In the genomic region with DNA sequence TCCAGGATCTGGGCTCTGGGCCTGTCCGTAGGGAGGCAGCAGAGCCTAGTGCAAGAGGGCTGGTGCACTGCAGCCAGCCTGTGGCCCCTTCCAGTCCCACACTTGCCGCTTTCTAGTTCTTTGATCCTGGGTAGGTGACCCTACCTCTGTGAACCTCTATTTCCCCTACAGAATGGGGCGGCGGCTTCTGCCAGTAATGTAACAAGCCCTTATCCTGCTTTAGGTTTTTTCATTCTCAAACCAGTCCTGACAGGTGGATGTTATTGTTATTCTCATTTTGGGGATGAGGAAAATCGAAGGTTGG, we compare ENCODE assay signal across 8 cellular contexts. TPM values are rescaled to one million over a fixed set of nuclear protein-coding genes. Genes with fewer than 3 reads are reported as not detected.
DNase-seq lines count a peak whose midpoint lies in the region; ATAC-seq lines count a peak whose summit lies in the region.

No MANE protein-coding gene starts in this region.

- peak in 1 of 5 donors; percentile 42 for DNase-seq in CD4-positive, alpha-beta memory T cell
- no peak for DNase-seq in stimulated activated naive CD8-positive, alpha-beta T cell treated with anti-CD3 and anti-CD28 coated beads, Interleukin-15, amount 100 ng/mL, for 72 hours
- no peak for DNase-seq in RPMI8226

- POLR2A ChIA-PET in CD4-positive, alpha-beta memory T cell (lab: Charles Lee; ENCODE audit: partially characterized antibody): interaction anchor here (1.0 to 3.7 kb wide), 5 partner anchors 9 to 518 kb away, joined by 3 to 22 read pairs (median 13); partner anchors contain the start of genes ECI1, MAPK8IP3, MLST8 and NHERF2

- CTCF ChIA-PET in CD4-positive, alpha-beta memory T cell (lab: Charles Lee; ENCODE audit: partially characterized antibody): no interaction called here

- no peaks in the 10 kb centered on the region for H3K27me3 ChIP-seq in CD4-positive, alpha-beta memory T cell (ENCODE audit: insufficient read depth, low read length)
- H3K27me3 ChIP-seq in iPS-18a (ENCODE audit: control insufficient read depth, insufficient read depth, low read length): no peaks in the 10 kb centered on the region

- peaks cover 14% of the 10 kb centered on the region for H3K4me1 ChIP-seq in CD4-positive, alpha-beta memory T cell (ENCODE audit: insufficient read depth, low read length)
- no peaks in the 10 kb centered on the region for H3K4me1 ChIP-seq in iPS-18a (ENCODE audit: control insufficient read depth, low read depth, low read length)

- H3K4me1 Mint-ChIP-seq in CD4-positive, alpha-beta memory T cell: peaks cover 7 to 27% (median 19%) of the 10 kb centered on the region in 4 donors
- H3K4me1 Mint-ChIP-seq in activated T-helper 17 cell treated with anti-CD3 and anti-CD28 coated beads, Interleukin-2, amount 50 U/mL, for 72 hours: no peaks in the 10 kb centered on the region
- H3K4me1 Mint-ChIP-seq in stimulated activated naive CD8-positive, alpha-beta T cell treated with anti-CD3 and anti-CD28 coated beads, Interleukin-15, amount 100 ng/mL, for 72 hours: peaks cover 29% of the 10 kb centered on the region

- H3K27me3 Mint-ChIP-seq in CD4-positive, alpha-beta memory T cell: no peaks in the 10 kb centered on the region
- H3K27me3 Mint-ChIP-seq in activated T-helper 17 cell treated with anti-CD3 and anti-CD28 coated beads, Interleukin-2, amount 50 U/mL, for 72 hours: no peaks in the 10 kb centered on the region
- H3K27me3 Mint-ChIP-seq in stimulated activated naive CD8-positive, alpha-beta T cell treated with anti-CD3 and anti-CD28 coated beads, Interleukin-15, amount 100 ng/mL, for 72 hours: no peaks in the 10 kb centered on the region

- intact Hi-C loops in CD4-positive, alpha-beta memory T cell (cut with micrococcal nuclease): no loop called here

- H3K9me3 Mint-ChIP-seq in CD4-positive, alpha-beta memory T cell: no peaks in the 10 kb centered on the region
- H3K9me3 Mint-ChIP-seq in activated T-helper 17 cell treated with anti-CD3 and anti-CD28 coated beads, Interleukin-2, amount 50 U/mL, for 72 hours: no peaks in the 10 kb centered on the region
- H3K9me3 Mint-ChIP-seq in stimulated activated naive CD8-positive, alpha-beta T cell treated with anti-CD3 and anti-CD28 coated beads, Interleukin-15, amount 100 ng/mL, for 72 hours: no peaks in the 10 kb centered on the region

- ATAC-seq in HG02588 (IDR thresholded peaks at IDR 0.05; ENCODE audit: unreplicated experiment) (peak; percentile 12), HG03378 (IDR thresholded peaks at IDR 0.05; ENCODE audit: unreplicated experiment) (no peak), GM19452 (IDR thresholded peaks at IDR 0.05; ENCODE audit: unreplicated experiment) (no peak)
- no peak for ATAC-seq in activated T-helper 17 cell treated with anti-CD3 and anti-CD28 coated beads, Interleukin-2, amount 50 U/mL, for 72 hours (replicated peaks)
- ATAC-seq in stimulated activated naive CD8-positive, alpha-beta T cell treated with anti-CD3 and anti-CD28 coated beads, Interleukin-15, amount 100 ng/mL, for 72 hours: no peak

- H3K36me3 Mint-ChIP-seq in CD4-positive, alpha-beta memory T cell: peaks cover 4 to 10% of the 10 kb centered on the region in 2 donors
- H3K36me3 Mint-ChIP-seq in activated T-helper 17 cell treated with anti-CD3 and anti-CD28 coated beads, Interleukin-2, amount 50 U/mL, for 72 hours (ENCODE audit: low read depth): peaks cover 8% of the 10 kb centered on the region

- H3K9me3 ChIP-seq in CD4-positive, alpha-beta memory T cell (ENCODE audit: control insufficient read depth in 1 of 2, low read length in 2 of 2): no peaks in the 10 kb centered on the region
- no peaks in the 10 kb centered on the region for H3K9me3 ChIP-seq in iPS-18a (ENCODE audit: control insufficient read depth, low read depth, low read length)

- peaks cover 14% of the 10 kb centered on the region for H3K36me3 ChIP-seq in CD4-positive, alpha-beta memory T cell (ENCODE audit: insufficient read depth, low read length)
- peaks cover 7% of the 10 kb centered on the region for H3K36me3 ChIP-seq in iPS-18a (ENCODE audit: control insufficient read depth, low read depth, low read length)

- H3K27ac ChIP-seq in CD4-positive, alpha-beta memory T cell (ENCODE audit: low read depth, low read length): peak overlapping the region; percentile 90
- peak overlapping the region; percentile 52 for H3K27ac ChIP-seq in iPS-18a (ENCODE audit: low read length)

- peak overlapping the region; percentile 85 for H3K9ac ChIP-seq in iPS-18a (ENCODE audit: low read length)

- peak overlapping the region; percentile 81 to 84 for H3K4me3 ChIP-seq in CD4-positive, alpha-beta memory T cell (ENCODE audit: low read length in 2 of 2)
- H3K4me3 ChIP-seq in iPS-18a (ENCODE audit: low read length): peak overlapping the region; percentile 73

- H3K27ac Mint-ChIP-seq in CD4-positive, alpha-beta memory T cell: peak overlapping the region in 6 of 7 donors; percentile 68 to 85 (median 80)
- H3K27ac Mint-ChIP-seq in activated T-helper 17 cell treated with anti-CD3 and anti-CD28 coated beads, Interleukin-2, amount 50 U/mL, for 72 hours: peak overlapping the region; percentile 78
- H3K27ac Mint-ChIP-seq in stimulated activated naive CD8-positive, alpha-beta T cell treated with anti-CD3 and anti-CD28 coated beads, Interleukin-15, amount 100 ng/mL, for 72 hours: peak overlapping the region; percentile 81 to 95

- H3K4me3 Mint-ChIP-seq in CD4-positive, alpha-beta memory T cell: peak overlapping the region; percentile 77 to 91 (median 82)
- peak overlapping the region; percentile 80 for H3K4me3 Mint-ChIP-seq in activated T-helper 17 cell treated with anti-CD3 and anti-CD28 coated beads, Interleukin-2, amount 50 U/mL, for 72 hours
- H3K4me3 Mint-ChIP-seq in stimulated activated naive CD8-positive, alpha-beta T cell treated with anti-CD3 and anti-CD28 coated beads, Interleukin-15, amount 100 ng/mL, for 72 hours: peak overlapping the region; percentile 86 to 89

RNA-seq across cellular contexts. Expression of gene E4F1, which starts 0.7 kb away (rescaled TPM):
- 10 to 100 TPM; 46.5 to 49.7 TPM for total RNA-seq in CD4-positive, alpha-beta memory T cell
- 10 to 100 TPM in 1 of 2 donors, 1 to 10 TPM in 1; 6.7 to 20.9 TPM for polyA plus RNA-seq in CD4-positive, alpha-beta memory T cell
- 10 to 100 TPM; 20.1 to 22.8 TPM for total RNA-seq in activated T-helper 17 cell treated with anti-CD3 and anti-CD28 coated beads, Interleukin-2, amount 50 U/mL, for 72 hours

RNA-seq across cellular contexts. Expression of gene PGP, which starts 9.5 kb away (rescaled TPM):
- 10 to 100 TPM; 26.5 to 27.3 TPM for total RNA-seq in CD4-positive, alpha-beta memory T cell
- 10 to 100 TPM in 1 of 2 donors, 1 to 10 TPM in 1; 7.8 to 12.8 TPM for polyA plus RNA-seq in CD4-positive, alpha-beta memory T cell
- 10 to 100 TPM; 11.6 to 21.6 TPM for total RNA-seq in activated T-helper 17 cell treated with anti-CD3 and anti-CD28 coated beads, Interleukin-2, amount 50 U/mL, for 72 hours

RNA-seq across cellular contexts. Expression of gene DNASE1L2, which starts 12.1 kb away (rescaled TPM):
- total RNA-seq in CD4-positive, alpha-beta memory T cell: 1 to 10 TPM; 3.9 to 4.8 TPM
- polyA plus RNA-seq in CD4-positive, alpha-beta memory T cell: not detected
- total RNA-seq in activated T-helper 17 cell treated with anti-CD3 and anti-CD28 coated beads, Interleukin-2, amount 50 U/mL, for 72 hours: 1 to 10 TPM; 2.4 to 2.7 TPM

RNA-seq across cellular contexts. Expression of gene BRICD5, which starts 13.5 kb away (rescaled TPM):
- total RNA-seq in CD4-positive, alpha-beta memory T cell: 10 to 100 TPM; 32.4 to 33.4 TPM
- polyA plus RNA-seq in CD4-positive, alpha-beta memory T cell: under 1 TPM in 1 of 2 donors, not detected in 1; 0.39 TPM
- 1 to 10 TPM; 6.9 to 8.9 TPM for total RNA-seq in activated T-helper 17 cell treated with anti-CD3 and anti-CD28 coated beads, Interleukin-2, amount 50 U/mL, for 72 hours

RNA-seq across cellular contexts. Expression of gene MLST8, which starts 18.9 kb away (rescaled TPM):
- total RNA-seq in CD4-positive, alpha-beta memory T cell: 10 to 100 TPM; 28.1 to 31.1 TPM
- 10 to 100 TPM; 27.4 to 34.7 TPM for polyA plus RNA-seq in CD4-positive, alpha-beta memory T cell
- 10 to 100 TPM; 33.4 to 48.8 TPM for total RNA-seq in activated T-helper 17 cell treated with anti-CD3 and anti-CD28 coated beads, Interleukin-2, amount 50 U/mL, for 72 hours
